Comparison of ENCODE assay signal across 8 cellular contexts in the genomic region with DNA sequence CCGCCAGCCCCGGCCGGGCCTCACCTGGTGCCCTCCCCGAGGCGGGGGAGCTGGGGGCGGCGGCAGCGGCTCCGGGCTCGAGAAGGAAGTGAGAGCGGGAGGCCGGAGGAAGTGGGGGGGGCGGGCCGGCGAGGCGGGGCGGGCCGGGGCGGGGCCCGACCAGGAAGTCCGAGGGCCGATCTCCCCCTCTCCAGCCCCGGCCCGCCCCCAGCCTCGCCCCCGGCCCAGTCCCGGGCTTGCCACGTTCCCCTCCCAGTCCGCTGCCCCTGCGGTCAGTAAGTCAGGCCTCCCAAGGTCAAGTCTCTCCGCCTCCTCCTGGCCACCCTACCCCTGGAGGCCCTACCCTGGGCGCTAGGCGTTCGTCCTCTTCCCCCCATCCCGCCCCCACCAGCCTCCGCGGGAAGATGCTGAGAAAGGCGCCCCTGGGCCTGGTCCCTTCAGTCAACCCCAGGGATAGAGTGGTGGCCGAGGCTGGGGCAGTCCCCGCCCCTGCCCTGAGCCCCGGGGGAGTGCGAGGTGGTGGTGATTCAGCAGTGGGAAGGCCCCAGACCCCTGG. TPM values are rescaled to one million over a fixed set of nuclear protein-coding genes. Genes with fewer than 3 reads are reported as not detected.
DNase-seq lines count a peak whose midpoint lies in the region; ATAC-seq, FAIRE-seq and TF ChIP-seq lines count a peak whose summit lies in the region.

A gene (minus strand): TSS at position 90 of the 556 bp plus-strand sequence. CDS start 12,821 bp downstream, outside the sequence.

- H3K27me3 ChIP-seq in thyroid gland, result no peaks in the 10 kb centered on the region

- peaks cover 36% of the 10 kb centered on the region for H3K36me3 Mint-ChIP-seq in activated CD4-positive, alpha-beta memory T cell treated with anti-CD3 and anti-CD28 coated beads, Interleukin-2, amount 10 ng/mL, durations not matched to agents 7 days and 5 days (ENCODE audit: low read depth)

- no peaks in the 10 kb centered on the region for H3K9me3 Mint-ChIP-seq in activated CD4-positive, alpha-beta memory T cell treated with anti-CD3 and anti-CD28 coated beads, Interleukin-2, amount 10 ng/mL, durations not matched to agents 7 days and 5 days

- DNase-seq in AG09319 (ENCODE audit: extremely low read depth, low read depth), result peak; percentile 61
- peak; percentile 62 for DNase-seq in GM18507 (ENCODE audit: extremely low spot score, insufficient read length, low read depth)
- DNase-seq in NCI-H2196 treated with DMSO at 0.1 percent for 48 hours (lab: John Stamatoyannopoulos, UW; ENCODE audit: unreplicated experiment), result peak; percentile 28
- DNase-seq in activated CD4-positive, alpha-beta memory T cell treated with anti-CD3 and anti-CD28 coated beads, Interleukin-2, amount 10 ng/mL, durations not matched to agents 7 days and 5 days, result no peak
- DNase-seq in epithelial cell of proximal tubule (ENCODE audit: low read depth), result no peak
- peak; percentile 83 to 94 (median 91) for DNase-seq in mucosa of descending colon
- DNase-seq in thyroid gland, result peak; percentile 75 to 79

- H3K36me3 ChIP-seq in mucosa of descending colon (ENCODE audit: low read depth) (no peaks in the 10 kb centered on the region), thyroid gland (no peaks in the 10 kb centered on the region)

- H3K4me1 ChIP-seq in mucosa of descending colon (ENCODE audit: low read depth) (peaks cover 32% of the 10 kb centered on the region), thyroid gland (peaks cover 0 to 16% of the 10 kb centered on the region in 2 donors)

- TF ChIP-seq POLR2A in thyroid gland (IDR thresholded peaks at IDR 0.05), result no peak

- H3K27ac Mint-ChIP-seq in activated CD4-positive, alpha-beta memory T cell treated with anti-CD3 and anti-CD28 coated beads, Interleukin-2, amount 10 ng/mL, durations not matched to agents 7 days and 5 days, result peak within 1 kb of the TSS; percentile 96

- peak; percentile 42 for ATAC-seq in HG02938 (IDR thresholded peaks at IDR 0.05; ENCODE audit: unreplicated experiment)
- ATAC-seq in mucosa of descending colon, result peak; percentile 84

- no peaks in the 10 kb centered on the region for H3K27me3 Mint-ChIP-seq in activated CD4-positive, alpha-beta memory T cell treated with anti-CD3 and anti-CD28 coated beads, Interleukin-2, amount 10 ng/mL, durations not matched to agents 7 days and 5 days

- no peaks in the 10 kb centered on the region for H3K9me3 ChIP-seq in mucosa of descending colon
- no peaks in the 10 kb centered on the region for H3K9me3 ChIP-seq in thyroid gland

- peaks cover 52% of the 10 kb centered on the region for H3K4me1 Mint-ChIP-seq in activated CD4-positive, alpha-beta memory T cell treated with anti-CD3 and anti-CD28 coated beads, Interleukin-2, amount 10 ng/mL, durations not matched to agents 7 days and 5 days

- POLR2A ChIA-PET in activated CD4-positive, alpha-beta memory T cell treated with anti-CD3 and anti-CD28 coated beads, Interleukin-2, amount 10 ng/mL, durations not matched to agents 7 days and 5 days (lab: Charles Lee), result interaction anchor here (0.6 to 19.7 kb wide), 36 partner anchors 10 to 852 kb away, joined by 3 to 639 read pairs (median 6); a partner anchor contains a TSS

- peak within 1 kb of the TSS; percentile 93 for H3K4me3 ChIP-seq in epithelial cell of proximal tubule (ENCODE audit: low read depth, low read length)
- peak within 1 kb of the TSS; percentile 59 for H3K4me3 ChIP-seq in mucosa of descending colon
- peak within 1 kb of the TSS; percentile 69 to 99 (median 74) for H3K4me3 ChIP-seq in thyroid gland (replicated peaks in 1 of 3)

- WGBS in thyroid gland, 2 donors, result no CpG with 5 or more reads among the region's 42 CpGs

- FAIRE-seq in GM18507 (lab: Jason Lieb, UNC), result no peak

- CTCF ChIA-PET in activated CD4-positive, alpha-beta memory T cell treated with anti-CD3 and anti-CD28 coated beads, Interleukin-2, amount 10 ng/mL, durations not matched to agents 7 days and 5 days (lab: Charles Lee), result interaction anchor here (0.5 to 19.4 kb wide), 22 partner anchors 8 to 265 kb away, joined by 3 to 554 read pairs (median 6); a partner anchor contains a TSS

- H3K4me3 Mint-ChIP-seq in activated CD4-positive, alpha-beta memory T cell treated with anti-CD3 and anti-CD28 coated beads, Interleukin-2, amount 10 ng/mL, durations not matched to agents 7 days and 5 days, result peak within 1 kb of the TSS; percentile 90

- H3K27ac ChIP-seq in thyroid gland, result peak within 1 kb of the TSS; percentile 96 to 99 (median 97)

- no peak for TF ChIP-seq CTCF in AG09319 (IDR thresholded peaks at IDR 0.05; ENCODE audit: low read depth, low read length)
- TF ChIP-seq CTCF in epithelial cell of proximal tubule (conservative IDR thresholded peaks at IDR 0.05; ENCODE audit: low read depth, low read length), result no peak
- TF ChIP-seq CTCF in mucosa of descending colon (IDR thresholded peaks at IDR 0.05), result no peak
- TF ChIP-seq CTCF in thyroid gland (IDR thresholded peaks at IDR 0.05), result no peak

- intact Hi-C loops in mucosa of descending colon (cut with DNase I, micrococcal nuclease) (no loop called here), thyroid gland (cut with DNase I) (no loop called here)

RNA-seq across cellular contexts. Expression of the gene that starts here (rescaled TPM):
- total RNA-seq in activated CD4-positive, alpha-beta memory T cell treated with anti-CD3 and anti-CD28 coated beads, Interleukin-2, amount 10 ng/mL, durations not matched to agents 7 days and 5 days, result 100 to 1,000 TPM; 192 to 201 TPM
- total RNA-seq in epithelial cell of proximal tubule, result 43.8 and 47.3 TPM in 2 replicates
- 10 to 100 TPM; 62.7 to 77.2 (median 74.1) TPM for total RNA-seq in mucosa of descending colon
- total RNA-seq in thyroid gland, result 10 to 100 TPM; 17.3 to 39.0 (median 27.8) TPM

Comparison
In these comparisons a context has a peak if more than half of its experiments do, and no peak if none do; other contexts are left out.
1. DNase-seq: peak in AG09319 (single experiment), GM18507 (single experiment), NCI-H2196 treated with DMSO at 0.1 percent for 48 hours (single experiment), mucosa of descending colon (3 of 3) and thyroid gland (2 of 2); none in activated CD4-positive, alpha-beta memory T cell treated with anti-CD3 and anti-CD28 coated beads, Interleukin-2, amount 10 ng/mL, durations not matched to agents 7 days and 5 days (single experiment) and epithelial cell of proximal tubule (single experiment).
2. Peak in every context shown above with its lines, with median percentiles within 50 percentile points of each other: H3K4me3 ChIP-seq.